ENCODE assay signal across 16 cellular contexts in genomic region chr1:242847390-242847993, GRCh38.
DNase-seq lines count a peak whose midpoint lies in the region; ATAC-seq and TF ChIP-seq lines count a peak whose summit lies in the region.
"Had no signal": no experiment of that assay in that cellular context is flagged by ENCODE, and none has a peak within 500 bp of the region (broad histone marks: within the 10 kb centered on the region; RNA-seq: fewer than 3 reads in every experiment).

No MANE protein-coding gene starts in this region.

- no peak overlapping the region for H3K4me3 ChIP-seq in fibroblast of mammary gland (ENCODE audit: control insufficient read depth, low read depth, low read length)
- H3K4me3 ChIP-seq: adrenal gland, gastrocnemius medialis, sigmoid colon had no signal

- no peak for ATAC-seq in sciatic nerve
- no peak for ATAC-seq in GM19463 (IDR thresholded peaks at IDR 0.05; ENCODE audit: unreplicated experiment)
- ATAC-seq: gastrocnemius medialis had no signal

- intact Hi-C loops in sciatic nerve (cut with DNase I) (no loop called here), posterior vena cava (cut with DNase I) (no loop called here)

- no peak overlapping the region for H3K27ac Mint-ChIP-seq in HFFc6
- no peak overlapping the region for H3K27ac Mint-ChIP-seq in activated naive CD8-positive, alpha-beta T cell treated with anti-CD3 and anti-CD28 coated beads for 36 hours

- no peak for TF ChIP-seq CTCF in HFFc6 (IDR thresholded peaks at IDR 0.05)
- no peak for TF ChIP-seq CTCF in fibroblast of mammary gland (conservative IDR thresholded peaks at IDR 0.05; ENCODE audit: control insufficient read depth, insufficient read depth, low read depth, low read length)

- DNase-seq in ACHN (peak; percentile 51), HFFc6 (peak; percentile 2), RPMI8226 (peak; percentile 58), fibroblast of mammary gland (ENCODE audit: low read depth) (peak; percentile 6), sciatic nerve (ENCODE audit: low spot score) (no peak), posterior vena cava (ENCODE audit: low spot score) (no peak)
- no peak for DNase-seq in activated naive CD8-positive, alpha-beta T cell treated with anti-CD3 and anti-CD28 coated beads for 36 hours
- DNase-seq: activated CD4-positive, alpha-beta T cell treated with anti-CD3 and anti-CD28 coated beads for 4 hours; activated T-cell treated with anti-CD3 and anti-CD28 coated beads, Interleukin-2, amount 50 U/mL, for 1 hour; adrenal gland; BE2C; gastrocnemius medialis; HCEC 1CT; NCI-H1694; sigmoid colon had no signal

- H3K4me1 Mint-ChIP-seq in HFFc6 (ENCODE audit: low read depth), result no peaks in the 10 kb centered on the region
- no peaks in the 10 kb centered on the region for H3K4me1 Mint-ChIP-seq in activated naive CD8-positive, alpha-beta T cell treated with anti-CD3 and anti-CD28 coated beads for 36 hours

- peaks cover 2% of the 10 kb centered on the region; the same call in 1 of the 2 replicates for H3K27me3 Mint-ChIP-seq in HFFc6 (ENCODE audit: insufficient read depth)
- H3K27me3 Mint-ChIP-seq in activated naive CD8-positive, alpha-beta T cell treated with anti-CD3 and anti-CD28 coated beads for 36 hours, result no peaks in the 10 kb centered on the region

- in situ Hi-C loops in ACHN (cut with HindIII; ENCODE audit: low pct_ligation_motif_present, low pct_unique_long_range_greater_than_20kb, low sequenced_read_pairs), result no loop called here

- no peak overlapping the region for H3K4me3 Mint-ChIP-seq in HFFc6
- no peak overlapping the region for H3K4me3 Mint-ChIP-seq in activated naive CD8-positive, alpha-beta T cell treated with anti-CD3 and anti-CD28 coated beads for 36 hours

- H3K36me3 Mint-ChIP-seq in HFFc6 (ENCODE audit: low read depth), result no peaks in the 10 kb centered on the region
- no peaks in the 10 kb centered on the region for H3K36me3 Mint-ChIP-seq in activated naive CD8-positive, alpha-beta T cell treated with anti-CD3 and anti-CD28 coated beads for 36 hours

- peaks cover 45% of the 10 kb centered on the region for H3K9me3 Mint-ChIP-seq in HFFc6
- peaks cover 16% of the 10 kb centered on the region for H3K9me3 Mint-ChIP-seq in activated naive CD8-positive, alpha-beta T cell treated with anti-CD3 and anti-CD28 coated beads for 36 hours

Comparison
In these comparisons a context has a peak if more than half of its experiments do, and no peak if none do; other contexts are left out.
1. DNase-seq: peak in ACHN (single experiment), HFFc6 (single experiment), RPMI8226 (single experiment) and fibroblast of mammary gland (single experiment); none in sciatic nerve (single experiment), activated naive CD8-positive, alpha-beta T cell treated with anti-CD3 and anti-CD28 coated beads for 36 hours (single experiment) and posterior vena cava (single experiment).